ENCODE assay signal across 12 cellular contexts in genomic region chr13:114162533-114162922, GRCh38. TPM values are rescaled to one million over a fixed set of nuclear protein-coding genes. Genes with fewer than 3 reads are reported as not detected.
DNase-seq lines count a peak whose midpoint lies in the region; ATAC-seq and TF ChIP-seq lines count a peak whose summit lies in the region.
"Had no signal": no experiment of that assay in that cellular context is flagged by ENCODE, and none has a peak within 500 bp of the region (broad histone marks: within the 10 kb centered on the region; RNA-seq: fewer than 3 reads in every experiment).

No MANE protein-coding gene starts in this region.

- H3K4me3 ChIP-seq in CD8-positive, alpha-beta memory T cell (ENCODE audit: low read length) = peak overlapping the region; percentile 47
- peak overlapping the region; percentile 31; the same call in 1 of the 2 replicates for H3K4me3 ChIP-seq in PC-3 (ENCODE audit: low read length)
- H3K4me3 ChIP-seq in effector memory CD4-positive, alpha-beta T cell (ENCODE audit: insufficient read depth, low read depth, low read length, poor library complexity, severe bottlenecking) = peak overlapping the region; percentile 32
- H3K4me3 ChIP-seq in trophoblast cell (ENCODE audit: low read depth, low read length) = no peak overlapping the region
- H3K4me3 ChIP-seq: mucosa of descending colon had no signal

- BruUV-seq in PC-3 (replicated peaks; lab: Mats Ljungman, UMichigan) = no TSS peak

- ATAC-seq in PC-3 (no peak), SK-N-SH treated with all-trans-retinoic acid at 6 μM for 48 hours (no peak)

- H3K79me2 ChIP-seq in PC-3 (ENCODE audit: low read length) = no peaks in the 10 kb centered on the region
- H3K79me2 ChIP-seq in trophoblast cell (ENCODE audit: control insufficient read depth, insufficient read depth, low read length, poor library complexity) = no peaks in the 10 kb centered on the region

- no peaks in the 10 kb centered on the region for H3F3A ChIP-seq in PC-3 (ENCODE audit: low read length, unreplicated experiment)

- H3K79me1 ChIP-seq in trophoblast cell (ENCODE audit: low read length) = peaks cover 1% of the 10 kb centered on the region

- no peak overlapping the region for H3K9ac ChIP-seq in PC-3 (ENCODE audit: low read length)
- H3K9ac ChIP-seq in trophoblast cell (ENCODE audit: low read length) = no peak overlapping the region

- no peaks in the 10 kb centered on the region for H3K27me3 ChIP-seq in CD8-positive, alpha-beta memory T cell (ENCODE audit: insufficient read depth, low read length, poor library complexity, severe bottlenecking)
- H3K27me3 ChIP-seq in PC-3 (ENCODE audit: low read length) (no peaks in the 10 kb centered on the region), trophoblast cell (ENCODE audit: insufficient read depth, low read length) (no peaks in the 10 kb centered on the region)
- H3K27me3 ChIP-seq in effector memory CD4-positive, alpha-beta T cell (replicated peaks; ENCODE audit: control insufficient read depth, insufficient read depth, low read length, poor library complexity, severe bottlenecking) = no peaks in the 10 kb centered on the region

- no peak overlapping the region for H3K23ac ChIP-seq in trophoblast cell (ENCODE audit: low read length)

- no peak overlapping the region for H3K14ac ChIP-seq in trophoblast cell (ENCODE audit: low read length)

- CTCF ChIA-PET in CD8-positive, alpha-beta memory T cell (lab: Charles Lee) = interaction anchor here (1.2 to 1.7 kb wide), 4 partner anchors 14 to 52 kb away, joined by 3 to 6 read pairs (median 4); no protein-coding TSS in a partner anchor
- CTCF ChIA-PET in PC-3 (lab: Charles Lee) = no interaction called here

- peaks cover 91% of the 10 kb centered on the region for H3K4me1 ChIP-seq in CD8-positive, alpha-beta memory T cell (ENCODE audit: insufficient read depth, low read length)
- H3K4me1 ChIP-seq in PC-3 (ENCODE audit: insufficient read depth, low read length) (peaks cover 16% of the 10 kb centered on the region), trophoblast cell (ENCODE audit: control insufficient read depth in 1 of 2, insufficient read depth in 2 of 2, low read length in 2 of 2) (peaks cover 8 to 9% of the 10 kb centered on the region in 2 experiments)
- peaks cover 45% of the 10 kb centered on the region for H3K4me1 ChIP-seq in effector memory CD4-positive, alpha-beta T cell (ENCODE audit: control insufficient read depth, insufficient read depth, low read length, poor library complexity, severe bottlenecking)

- no peak overlapping the region for H3K4ac ChIP-seq in trophoblast cell (ENCODE audit: low read depth, low read length)

- peak overlapping the region in 7 of 8 donors; percentile 50 to 94 (median 84) for H3K27ac Mint-ChIP-seq in CD8-positive, alpha-beta memory T cell

- DNase-seq in CD8-positive, alpha-beta memory T cell = no peak
- DNase-seq in PC-3 (no peak), trophoblast cell (no peak), NCI-H128 (lab: John Stamatoyannopoulos, UW; ENCODE audit: unreplicated experiment) (no peak)
- DNase-seq in effector memory CD4-positive, alpha-beta T cell = no peak
- no peak for DNase-seq in activated CD8-positive, alpha-beta memory T cell treated with anti-CD3 and anti-CD28 coated beads, Interleukin-2, amount 50 U/mL, for 48 hours
- DNase-seq: HCEC 1CT, NCI-H2171 treated with DMSO at 0.1 percent for 48 hours had no signal

- H2BK12ac ChIP-seq in trophoblast cell (ENCODE audit: low read length) = no peak overlapping the region

- H3K9me3 ChIP-seq in CD8-positive, alpha-beta memory T cell (ENCODE audit: low read length) = no peaks in the 10 kb centered on the region
- H3K9me3 ChIP-seq in PC-3 (ENCODE audit: low read length) (no peaks in the 10 kb centered on the region), trophoblast cell (ENCODE audit: insufficient read depth, low read depth, low read length) (no peaks in the 10 kb centered on the region)
- H3K9me3 ChIP-seq in effector memory CD4-positive, alpha-beta T cell (ENCODE audit: control insufficient read depth, low read length) = no peaks in the 10 kb centered on the region
- H3K9me3 ChIP-seq: adrenal gland, mucosa of descending colon had no signal

- H3K9me2 ChIP-seq in PC-3 (replicated peaks; ENCODE audit: low read length) = no peaks in the 10 kb centered on the region

- no peak overlapping the region for H4K8ac ChIP-seq in trophoblast cell (ENCODE audit: low read depth, low read length)

- no peak overlapping the region for H4K12ac ChIP-seq in trophoblast cell (ENCODE audit: low read depth, low read length)

- H3K27me3 Mint-ChIP-seq in CD8-positive, alpha-beta memory T cell = peaks cover 0 to 3% of the 10 kb centered on the region in 2 donors

- H2BK120ac ChIP-seq in trophoblast cell (ENCODE audit: insufficient read depth, low read length, poor library complexity) = no peak overlapping the region

- H2AK5ac ChIP-seq in trophoblast cell (ENCODE audit: low read length) = no peak overlapping the region

- H3K4me2 ChIP-seq in PC-3 (ENCODE audit: low read length) = peak overlapping the region; percentile 67
- H3K4me2 ChIP-seq in trophoblast cell (ENCODE audit: low read length) = no peak overlapping the region

- WGBS in trophoblast cell (ENCODE audit: extremely low coverage, insufficient coverage, insufficient read length) = no CpG with 5 or more reads among the region's 16 CpGs

- intact Hi-C loops in PC-3 (cut with micrococcal nuclease) = no loop called here

- no peak overlapping the region for H2BK5ac ChIP-seq in trophoblast cell (ENCODE audit: low read depth, low read length, poor library complexity)

- no peak overlapping the region for H3K18ac ChIP-seq in trophoblast cell (ENCODE audit: low read length)

- H4K20me1 ChIP-seq in PC-3 (ENCODE audit: low read length) = no peaks in the 10 kb centered on the region

- no peak overlapping the region for H3K27ac ChIP-seq in CD8-positive, alpha-beta memory T cell (ENCODE audit: low read depth, low read length)
- H3K27ac ChIP-seq in PC-3 (ENCODE audit: low read length) = no peak overlapping the region
- H3K27ac ChIP-seq in effector memory CD4-positive, alpha-beta T cell (ENCODE audit: insufficient read depth, low read length, poor library complexity, severe bottlenecking) = peak overlapping the region; percentile 54
- H3K27ac ChIP-seq in trophoblast cell (ENCODE audit: low read depth, low read length) = peak overlapping the region; percentile 5

- H3K36me3 ChIP-seq in CD8-positive, alpha-beta memory T cell (ENCODE audit: insufficient read depth, low read length) = no peaks in the 10 kb centered on the region
- H3K36me3 ChIP-seq in PC-3 (ENCODE audit: low read depth, low read length) (no peaks in the 10 kb centered on the region), trophoblast cell (ENCODE audit: control insufficient read depth in 1 of 2, insufficient read depth in 2 of 2, low read length in 2 of 2) (no peaks in the 10 kb centered on the region)
- H3K36me3 ChIP-seq in effector memory CD4-positive, alpha-beta T cell (ENCODE audit: control insufficient read depth, insufficient read depth, low read length) = no peaks in the 10 kb centered on the region
- H3K36me3 ChIP-seq: adrenal gland had no signal

- H3K9me3 Mint-ChIP-seq in CD8-positive, alpha-beta memory T cell = no peaks in the 10 kb centered on the region

- POLR2A ChIA-PET in CD8-positive, alpha-beta memory T cell (lab: Charles Lee) = interaction anchor here (0.7 to 1.9 kb wide), 7 partner anchors 18 to 96 kb away, joined by 3 to 7 read pairs (median 4); no protein-coding TSS in a partner anchor
- POLR2A ChIA-PET in PC-3 (lab: Charles Lee; ENCODE audit: unreplicated experiment) = no interaction called here

- no peak overlapping the region for H4K91ac ChIP-seq in trophoblast cell (ENCODE audit: low read depth, low read length)

- no peaks in the 10 kb centered on the region for H3K36me3 Mint-ChIP-seq in CD8-positive, alpha-beta memory T cell

- H2AFZ ChIP-seq in PC-3 (ENCODE audit: low read length) (peak overlapping the region; percentile 68), trophoblast cell (ENCODE audit: insufficient read depth, low read length, poor library complexity) (no peak overlapping the region)

- peaks cover 56 to 87% (median 70%) of the 10 kb centered on the region in 3 donors for H3K4me1 Mint-ChIP-seq in CD8-positive, alpha-beta memory T cell

- H3K4me3 Mint-ChIP-seq in CD8-positive, alpha-beta memory T cell = peak overlapping the region in 6 of 7 donors; percentile 81 to 91 (median 84)

- no peak for TF ChIP-seq CTCF in PC-3 (conservative IDR thresholded peaks at IDR 0.05; ENCODE audit: low read depth, low read length)

TF ChIP-seq in SK-N-SH treated with all-trans-retinoic acid at 6 μM for 48 hours, 23 proteins besides CTCF, POLR2A, EP300 and RAD21 (continues in another document):
- no peak for TF ChIP-seq ESRRG (CRISPR knock-in tag; IDR thresholded peaks at IDR 0.05)
- TF ChIP-seq TCF4 (CRISPR knock-in tag; IDR thresholded peaks at IDR 0.05; ENCODE audit: borderline replicate concordance) = no peak
- TF ChIP-seq ZNF70 (CRISPR knock-in tag; IDR thresholded peaks at IDR 0.05) = no peak
- TF ChIP-seq, protein P1, sequence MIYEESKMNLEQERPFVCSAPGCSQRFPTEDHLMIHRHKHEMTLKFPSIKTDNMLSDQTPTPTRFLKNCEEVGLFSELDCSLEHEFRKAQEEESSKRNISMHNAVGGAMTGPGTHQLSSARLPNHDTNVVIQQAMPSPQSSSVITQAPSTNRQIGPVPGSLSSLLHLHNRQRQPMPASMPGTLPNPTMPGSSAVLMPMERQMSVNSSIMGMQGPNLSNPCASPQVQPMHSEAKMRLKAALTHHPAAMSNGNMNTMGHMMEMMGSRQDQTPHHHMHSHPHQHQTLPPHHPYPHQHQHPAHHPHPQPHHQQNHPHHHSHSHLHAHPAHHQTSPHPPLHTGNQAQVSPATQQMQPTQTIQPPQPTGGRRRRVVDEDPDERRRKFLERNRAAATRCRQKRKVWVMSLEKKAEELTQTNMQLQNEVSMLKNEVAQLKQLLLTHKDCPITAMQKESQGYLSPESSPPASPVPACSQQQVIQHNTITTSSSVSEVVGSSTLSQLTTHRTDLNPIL (CRISPR knock-in tag; IDR thresholded peaks at IDR 0.05; ENCODE audit: low read depth) = no peak
- TF ChIP-seq GLIS3 (CRISPR knock-in tag; IDR thresholded peaks at IDR 0.05) = no peak
- no peak for TF ChIP-seq ZNF565 (CRISPR knock-in tag; conservative IDR thresholded peaks at IDR 0.05; ENCODE audit: low read depth)
- TF ChIP-seq SNAI2 (CRISPR knock-in tag; IDR thresholded peaks at IDR 0.05) = no peak
- TF ChIP-seq ZFP30 (CRISPR knock-in tag; IDR thresholded peaks at IDR 0.05) = no peak

RNA-seq across cellular contexts. Expression of gene CFAP97D2, which starts 16.5 kb away (rescaled TPM):
- not detected for total RNA-seq in CD8-positive, alpha-beta memory T cell
- polyA plus RNA-seq in CD8-positive, alpha-beta memory T cell = 0.31 TPM
- total RNA-seq in PC-3 (2014; rRNA removed) = not detected in 2 replicates
- polyA plus RNA-seq in trophoblast cell (2013) = not detected in 2 replicates
- total RNA-seq: adrenal gland, HT-29, mucosa of descending colon had no signal
- polyA plus RNA-seq: adrenal gland had no signal

RNA-seq across cellular contexts. Expression of gene RASA3, which starts 30.1 kb away (rescaled TPM):
- 10 to 100 TPM; 26.4 to 27.1 TPM for total RNA-seq in CD8-positive, alpha-beta memory T cell
- polyA plus RNA-seq in CD8-positive, alpha-beta memory T cell = 123 TPM
- 9.1 and 9.4 TPM in 2 replicates for total RNA-seq in PC-3 (2014; rRNA removed)
- polyA plus RNA-seq in trophoblast cell (2013) = 12.8 and 13.0 TPM in 2 replicates

Comparison
In these comparisons a context has a peak if more than half of its experiments do, and no peak if none do; other contexts are left out.
1. H3K27ac ChIP-seq: peak in effector memory CD4-positive, alpha-beta T cell (single experiment) and trophoblast cell (single experiment); none in CD8-positive, alpha-beta memory T cell (single experiment) and PC-3 (single experiment).